ENCODE assay signal across 1 cellular context in the genomic region with DNA sequence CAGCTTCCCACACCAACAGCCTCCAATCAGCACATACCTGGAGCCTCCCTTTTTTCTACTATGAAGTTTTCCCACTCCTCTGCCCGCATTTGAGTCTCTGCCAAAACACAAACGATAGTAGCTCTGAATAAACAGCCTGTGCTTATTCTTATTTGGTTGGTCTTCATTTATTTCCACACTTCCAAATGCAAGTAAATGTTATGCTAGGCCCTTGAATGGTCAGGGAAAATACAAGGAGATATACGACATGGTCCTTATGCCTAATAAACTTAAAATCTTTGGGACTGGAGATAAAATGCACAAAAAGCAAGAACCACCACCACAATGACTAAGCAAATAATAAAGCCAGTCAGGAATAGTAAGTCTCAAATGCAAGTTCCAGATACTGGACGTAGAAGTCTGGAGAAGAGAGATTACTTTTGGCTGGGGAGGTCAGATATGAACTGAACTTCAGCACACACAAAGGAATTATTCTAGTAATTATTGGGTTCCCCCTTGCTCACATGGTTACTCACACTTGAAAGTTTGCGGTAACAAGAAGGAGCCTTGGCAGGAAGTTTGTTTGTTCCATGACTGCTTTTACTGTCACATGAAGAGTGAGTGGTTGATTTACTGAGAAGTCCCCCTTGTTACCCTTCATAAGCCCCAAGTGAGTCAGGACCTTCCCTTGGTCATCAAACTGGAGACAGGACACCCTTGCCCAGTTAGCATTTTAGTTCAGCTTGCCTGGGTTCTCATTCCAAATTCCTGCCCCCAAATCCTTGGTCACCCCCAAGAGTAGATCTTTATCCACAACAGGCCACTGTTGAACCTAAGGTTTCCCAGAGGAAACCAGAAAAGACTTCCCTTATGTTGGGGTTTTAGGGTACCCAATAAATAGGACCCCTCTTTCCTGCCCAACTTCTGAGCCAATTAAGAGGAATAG.
A peak's percentile ranks its signal among the peaks of the same experiment; 100 is the strongest.
TF ChIP-seq lines count a peak whose summit lies in the region.

No MANE protein-coding gene starts in this region.

TF ChIP-seq in K562, 482 proteins besides CTCF, POLR2A, EP300 and RAD21 (continued from another document and continues in another):
- TF ChIP-seq SMARCC2 (IDR thresholded peaks at IDR 0.05; ENCODE audit: low read depth) (peak; percentile 98), ZKSCAN3 (CRISPR knock-in tag; IDR thresholded peaks at IDR 0.05) (no peak), POLR3A (IDR thresholded peaks at IDR 0.05; ENCODE audit: borderline replicate concordance, extremely low read depth, insufficient read depth, insufficient read length) (no peak), THRAP3 (IDR thresholded peaks at IDR 0.05; ENCODE audit: borderline replicate concordance) (peak; percentile 87; the same call in 1 of the 2 replicates), ZNF507 (tag; conservative IDR thresholded peaks at IDR 0.05) (no peak), PML (IDR thresholded peaks at IDR 0.05; ENCODE audit: low read length) (peak; percentile 99), RNF2 (IDR thresholded peaks at IDR 0.05) (peak; percentile 96), CSDE1 (IDR thresholded peaks at IDR 0.05) (peak in 1 of 2 experiments; percentile 53; a peak in 1 of 4 replicates), ZNF584 (CRISPR knock-in tag; IDR thresholded peaks at IDR 0.05; ENCODE audit: low read depth) (peak; percentile 92), FOSL1 (tag; conservative IDR thresholded peaks at IDR 0.05) (peak; percentile 98), RFX1 (IDR thresholded peaks at IDR 0.05) (peak; percentile 50; the same call in 1 of the 2 replicates), ZEB2 (IDR thresholded peaks at IDR 0.05) (peak; percentile 16; the same call in 1 of the 2 replicates), ZNF79 (CRISPR knock-in tag; IDR thresholded peaks at IDR 0.05; ENCODE audit: low read depth) (peak; percentile 61; the same call in 1 of the 2 replicates), BRD9 (IDR thresholded peaks at IDR 0.05; ENCODE audit: low read depth, partially characterized antibody) (peak; percentile 90), ZNF232 (CRISPR knock-in tag; IDR thresholded peaks at IDR 0.05) (no peak), ELF1 (tag; IDR thresholded peaks at IDR 0.05) (peak; percentile 42), TEAD1 (CRISPR knock-in tag; IDR thresholded peaks at IDR 0.05) (peak in 1 of 2 experiments; percentile 88; a peak in 3 of 4 replicates), CREB1 (IDR thresholded peaks at IDR 0.05) (peak; percentile 80), CREB1 (CRISPR knock-in tag; IDR thresholded peaks at IDR 0.05) (peak; percentile 40; the same call in 1 of the 2 replicates), TRIM28 (IDR thresholded peaks at IDR 0.05) (peak; percentile 50; the same call in 1 of the 2 replicates), TAF1 (IDR thresholded peaks at IDR 0.05; ENCODE audit: control insufficient read depth, extremely low read depth, insufficient read depth, low read length, severe bottlenecking) (peak; percentile 23), NR2F6 (CRISPR knock-in tag; IDR thresholded peaks at IDR 0.05) (no peak; the same call in 1 of the 2 replicates), ZNF316 (IDR thresholded peaks at IDR 0.05) (peak; percentile 100), ARNT (IDR thresholded peaks at IDR 0.05) (peak; percentile 90 to 98), ZNF75A (CRISPR knock-in tag; IDR thresholded peaks at IDR 0.05) (peak; percentile 85), FOXA3 (CRISPR knock-in tag; conservative IDR thresholded peaks at IDR 0.05 in 1 of 2, IDR thresholded peaks at IDR 0.05 in 1 of 2) (peak in 1 of 2 experiments; percentile 57; a peak in 1 of 4 replicates), ELF4 (CRISPR knock-in tag; IDR thresholded peaks at IDR 0.05) (peak; percentile 75), BACH1 (tag; IDR thresholded peaks at IDR 0.05) (peak; percentile 98), NR2C2 (CRISPR knock-in tag; IDR thresholded peaks at IDR 0.05) (0 out of 2 replicates have a peak, but pooled peaks have one; percentile 26), NR2C2 (tag; IDR thresholded peaks at IDR 0.05) (peak; percentile 87), CHCHD3 (CRISPR knock-in tag; IDR thresholded peaks at IDR 0.05) (0 out of 2 replicates have a peak, but pooled peaks have one; percentile 11), FOXJ2 (tag; IDR thresholded peaks at IDR 0.05) (peak; percentile 94), KHSRP (IDR thresholded peaks at IDR 0.05) (peak; percentile 87), RBM25 (IDR thresholded peaks at IDR 0.05; ENCODE audit: low read depth, low read length, severe bottlenecking) (peak; percentile 26), ILK (tag; IDR thresholded peaks at IDR 0.05; ENCODE audit: borderline replicate concordance, low read depth) (no peak; the same call in 1 of the 2 replicates), RAD51 (IDR thresholded peaks at IDR 0.05; ENCODE audit: borderline replicate concordance, low read depth) (peak; percentile 52), PPARD (CRISPR knock-in tag; IDR thresholded peaks at IDR 0.05) (no peak), HDAC2 (IDR thresholded peaks at IDR 0.05) (peak; percentile 91), TOE1 (IDR thresholded peaks at IDR 0.05; ENCODE audit: borderline replicate concordance) (peak; percentile 84), TOE1 (CRISPR knock-in tag; IDR thresholded peaks at IDR 0.05; ENCODE audit: borderline replicate concordance, low read depth) (no peak), CTBP1 (IDR thresholded peaks at IDR 0.05; ENCODE audit: borderline replicate concordance) (peak; percentile 26; the same call in 1 of the 2 replicates), ARHGAP35 (IDR thresholded peaks at IDR 0.05; ENCODE audit: partially characterized antibody) (no peak)
- TF ChIP-seq, protein P1, sequence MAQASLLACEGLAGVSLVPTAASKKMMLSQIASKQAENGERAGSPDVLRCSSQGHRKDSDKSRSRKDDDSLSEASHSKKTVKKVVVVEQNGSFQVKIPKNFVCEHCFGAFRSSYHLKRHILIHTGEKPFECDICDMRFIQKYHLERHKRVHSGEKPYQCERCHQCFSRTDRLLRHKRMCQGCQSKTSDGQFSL (CRISPR knock-in tag; IDR thresholded peaks at IDR 0.05): no peak
- TF ChIP-seq, protein P1 (tag; IDR thresholded peaks at IDR 0.05): 0 out of 4 replicates have a peak, but pooled peaks of 1 of the 2 experiments have one; percentile 34
- TF ChIP-seq, protein P2, sequence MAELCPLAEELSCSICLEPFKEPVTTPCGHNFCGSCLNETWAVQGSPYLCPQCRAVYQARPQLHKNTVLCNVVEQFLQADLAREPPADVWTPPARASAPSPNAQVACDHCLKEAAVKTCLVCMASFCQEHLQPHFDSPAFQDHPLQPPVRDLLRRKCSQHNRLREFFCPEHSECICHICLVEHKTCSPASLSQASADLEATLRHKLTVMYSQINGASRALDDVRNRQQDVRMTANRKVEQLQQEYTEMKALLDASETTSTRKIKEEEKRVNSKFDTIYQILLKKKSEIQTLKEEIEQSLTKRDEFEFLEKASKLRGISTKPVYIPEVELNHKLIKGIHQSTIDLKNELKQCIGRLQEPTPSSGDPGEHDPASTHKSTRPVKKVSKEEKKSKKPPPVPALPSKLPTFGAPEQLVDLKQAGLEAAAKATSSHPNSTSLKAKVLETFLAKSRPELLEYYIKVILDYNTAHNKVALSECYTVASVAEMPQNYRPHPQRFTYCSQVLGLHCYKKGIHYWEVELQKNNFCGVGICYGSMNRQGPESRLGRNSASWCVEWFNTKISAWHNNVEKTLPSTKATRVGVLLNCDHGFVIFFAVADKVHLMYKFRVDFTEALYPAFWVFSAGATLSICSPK (IDR thresholded peaks at IDR 0.05; ENCODE audit: borderline replicate concordance): no peak
- TF ChIP-seq, protein P3, sequence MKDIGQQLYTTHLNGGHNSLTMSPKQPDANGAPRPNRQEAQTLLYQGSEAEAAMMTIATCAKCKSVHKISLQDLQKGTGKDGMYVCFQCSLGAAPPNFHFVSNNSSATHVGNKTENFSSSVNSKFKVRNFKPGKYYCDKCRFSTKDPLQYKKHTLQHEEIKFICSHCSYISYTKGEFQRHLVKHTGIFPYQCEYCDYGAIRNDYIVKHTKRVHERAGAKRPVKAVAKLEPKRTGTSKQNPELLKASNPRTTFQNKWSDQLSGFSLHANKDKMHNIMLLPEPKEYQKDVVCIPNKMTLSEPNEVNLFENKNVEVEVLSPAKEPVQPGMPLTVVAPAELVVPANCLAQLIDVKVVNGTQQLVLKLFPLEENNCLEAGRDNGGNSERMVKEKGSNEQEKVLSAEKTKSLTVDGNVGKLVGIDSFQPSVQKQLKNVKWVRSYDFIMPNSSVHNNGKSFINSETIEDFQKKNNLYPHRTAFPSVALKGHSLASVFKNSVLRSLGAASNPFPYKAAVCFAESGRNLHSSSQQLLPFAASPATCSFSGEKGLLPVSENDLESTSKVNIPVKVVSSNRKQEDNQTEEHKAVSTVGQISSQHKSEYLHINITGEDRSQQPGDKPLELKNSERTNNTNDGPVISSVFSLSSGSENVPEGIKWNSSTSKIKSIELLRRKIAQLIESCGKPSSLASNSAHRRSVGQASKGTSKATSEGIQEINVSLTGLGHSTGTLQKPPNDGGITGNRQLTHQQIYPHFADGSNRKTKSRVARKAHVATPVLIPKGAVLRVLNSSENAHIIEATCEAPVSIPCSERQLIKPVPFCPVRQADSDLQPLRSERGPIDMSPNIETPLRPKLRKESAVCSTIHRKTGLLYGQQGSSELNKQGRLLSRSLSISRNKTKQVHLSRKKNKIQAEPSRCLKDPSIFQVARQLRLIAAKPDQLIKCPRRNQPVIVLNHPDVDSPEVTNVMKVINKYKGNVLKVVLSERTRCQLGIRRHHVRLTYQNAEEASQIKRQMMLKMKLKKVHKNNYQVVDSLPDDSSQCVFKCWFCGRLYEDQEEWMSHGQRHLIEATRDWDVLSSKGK (CRISPR knock-in tag; IDR thresholded peaks at IDR 0.05): 0 out of 2 replicates have a peak, but pooled peaks have one; percentile 34
- TF ChIP-seq, protein P4, sequence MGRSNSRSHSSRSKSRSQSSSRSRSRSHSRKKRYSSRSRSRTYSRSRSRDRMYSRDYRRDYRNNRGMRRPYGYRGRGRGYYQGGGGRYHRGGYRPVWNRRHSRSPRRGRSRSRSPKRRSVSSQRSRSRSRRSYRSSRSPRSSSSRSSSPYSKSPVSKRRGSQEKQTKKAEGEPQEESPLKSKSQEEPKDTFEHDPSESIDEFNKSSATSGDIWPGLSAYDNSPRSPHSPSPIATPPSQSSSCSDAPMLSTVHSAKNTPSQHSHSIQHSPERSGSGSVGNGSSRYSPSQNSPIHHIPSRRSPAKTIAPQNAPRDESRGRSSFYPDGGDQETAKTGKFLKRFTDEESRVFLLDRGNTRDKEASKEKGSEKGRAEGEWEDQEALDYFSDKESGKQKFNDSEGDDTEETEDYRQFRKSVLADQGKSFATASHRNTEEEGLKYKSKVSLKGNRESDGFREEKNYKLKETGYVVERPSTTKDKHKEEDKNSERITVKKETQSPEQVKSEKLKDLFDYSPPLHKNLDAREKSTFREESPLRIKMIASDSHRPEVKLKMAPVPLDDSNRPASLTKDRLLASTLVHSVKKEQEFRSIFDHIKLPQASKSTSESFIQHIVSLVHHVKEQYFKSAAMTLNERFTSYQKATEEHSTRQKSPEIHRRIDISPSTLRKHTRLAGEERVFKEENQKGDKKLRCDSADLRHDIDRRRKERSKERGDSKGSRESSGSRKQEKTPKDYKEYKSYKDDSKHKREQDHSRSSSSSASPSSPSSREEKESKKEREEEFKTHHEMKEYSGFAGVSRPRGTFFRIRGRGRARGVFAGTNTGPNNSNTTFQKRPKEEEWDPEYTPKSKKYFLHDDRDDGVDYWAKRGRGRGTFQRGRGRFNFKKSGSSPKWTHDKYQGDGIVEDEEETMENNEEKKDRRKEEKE (IDR thresholded peaks at IDR 0.05; ENCODE audit: borderline replicate concordance in 1 of 2, control insufficient read depth in 1 of 2, low read depth in 2 of 2, low read length in 1 of 2): peak in 1 of 2 experiments; percentile 84; a peak in 1 of 4 replicates
- TF ChIP-seq, protein P5, sequence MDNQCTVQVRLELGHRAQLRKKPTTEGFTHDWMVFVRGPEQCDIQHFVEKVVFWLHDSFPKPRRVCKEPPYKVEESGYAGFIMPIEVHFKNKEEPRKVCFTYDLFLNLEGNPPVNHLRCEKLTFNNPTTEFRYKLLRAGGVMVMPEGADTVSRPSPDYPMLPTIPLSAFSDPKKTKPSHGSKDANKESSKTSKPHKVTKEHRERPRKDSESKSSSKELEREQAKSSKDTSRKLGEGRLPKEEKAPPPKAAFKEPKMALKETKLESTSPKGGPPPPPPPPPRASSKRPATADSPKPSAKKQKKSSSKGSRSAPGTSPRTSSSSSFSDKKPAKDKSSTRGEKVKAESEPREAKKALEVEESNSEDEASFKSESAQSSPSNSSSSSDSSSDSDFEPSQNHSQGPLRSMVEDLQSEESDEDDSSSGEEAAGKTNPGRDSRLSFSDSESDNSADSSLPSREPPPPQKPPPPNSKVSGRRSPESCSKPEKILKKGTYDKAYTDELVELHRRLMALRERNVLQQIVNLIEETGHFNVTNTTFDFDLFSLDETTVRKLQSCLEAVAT (IDR thresholded peaks at IDR 0.05): peak in 1 of 2 experiments; percentile 95; a peak in 2 of 4 replicates
- TF ChIP-seq, protein P6, sequence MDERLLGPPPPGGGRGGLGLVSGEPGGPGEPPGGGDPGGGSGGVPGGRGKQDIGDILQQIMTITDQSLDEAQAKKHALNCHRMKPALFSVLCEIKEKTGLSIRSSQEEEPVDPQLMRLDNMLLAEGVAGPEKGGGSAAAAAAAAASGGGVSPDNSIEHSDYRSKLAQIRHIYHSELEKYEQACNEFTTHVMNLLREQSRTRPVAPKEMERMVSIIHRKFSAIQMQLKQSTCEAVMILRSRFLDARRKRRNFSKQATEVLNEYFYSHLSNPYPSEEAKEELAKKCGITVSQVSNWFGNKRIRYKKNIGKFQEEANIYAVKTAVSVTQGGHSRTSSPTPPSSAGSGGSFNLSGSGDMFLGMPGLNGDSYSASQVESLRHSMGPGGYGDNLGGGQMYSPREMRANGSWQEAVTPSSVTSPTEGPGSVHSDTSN (CRISPR knock-in tag; IDR thresholded peaks at IDR 0.05; ENCODE audit: low read depth): no peak
- TF ChIP-seq, protein P6 (tag; conservative IDR thresholded peaks at IDR 0.05; ENCODE audit: low read depth): peak; percentile 91
